ENCODE assay signal across 12 cellular contexts in the genomic region with DNA sequence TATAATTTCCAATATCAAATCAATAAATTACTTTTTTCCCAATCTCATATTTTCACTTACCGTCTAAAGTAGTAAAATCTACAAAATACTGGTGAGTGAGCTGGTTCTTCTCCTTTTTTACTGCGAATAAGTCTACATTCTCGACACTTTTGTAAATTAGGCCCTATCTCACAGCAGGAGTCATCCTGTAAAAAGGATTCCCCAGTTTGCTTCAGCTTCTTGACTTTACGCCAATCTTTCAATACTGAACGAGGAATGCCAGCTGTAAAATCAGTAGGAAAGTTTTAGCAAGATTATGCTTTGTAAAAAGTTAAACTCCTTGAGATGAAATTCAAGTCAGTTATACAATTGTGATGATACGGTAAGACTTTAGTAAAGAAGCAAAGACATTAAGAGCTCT.
"Had no signal": no experiment of that assay in that cellular context is flagged by ENCODE, and none has a peak within 500 bp of the region (broad histone marks: within the 10 kb centered on the region; RNA-seq: fewer than 3 reads in every experiment).

No MANE protein-coding gene starts in this region.

- H3K27ac ChIP-seq: coronary artery, gastroesophageal sphincter, skin epidermis had no signal

- DNase-seq: activated CD4-positive, alpha-beta memory T cell treated with anti-CD3 and anti-CD28 coated beads, Interleukin-2, amount 10 ng/mL, durations not matched to agents 7 days and 5 days; activated CD4-positive, CD25-positive, alpha-beta regulatory T cell treated with anti-CD3 and anti-CD28 coated beads, Interleukin-2, amount 50 U/mL, for 72 hours; activated naive CD4-positive, alpha-beta T cell; aorta; effector CD4-positive, alpha-beta T cell; posterior cingulate gyrus; stimulated activated CD4-positive, alpha-beta T cell treated with anti-CD3 and anti-CD28 coated beads, Interleukin-4, amount 100 ng/mL, for 4 hours; stimulated activated naive CD8-positive, alpha-beta T cell treated with anti-CD3 and anti-CD28 coated beads, Interleukin-15, amount 100 ng/mL, for 72 hours; testis had no signal

- H3K9me3 ChIP-seq: gastroesophageal sphincter, testis had no signal

- ATAC-seq: gastroesophageal sphincter; stimulated activated naive CD8-positive, alpha-beta T cell treated with anti-CD3 and anti-CD28 coated beads, Interleukin-15, amount 100 ng/mL, for 72 hours had no signal

- H3K4me3 ChIP-seq: coronary artery, gastroesophageal sphincter, skin epidermis, testis had no signal

- H3K27me3 ChIP-seq: gastroesophageal sphincter, testis had no signal
